12 cellular contexts compared by ENCODE assay signal in genomic region chr15:59274126-59274970, GRCh38.
DNase-seq lines count a peak whose midpoint lies in the region; ATAC-seq, FAIRE-seq and TF ChIP-seq lines count a peak whose summit lies in the region.
"Had no signal": no experiment of that assay in that cellular context is flagged by ENCODE, and none has a peak within 500 bp of the region (broad histone marks: within the 10 kb centered on the region; RNA-seq: fewer than 3 reads in every experiment).

No MANE protein-coding gene starts in this region.

- no peak for TF ChIP-seq EP300 in suprapubic skin (IDR thresholded peaks at IDR 0.05)

- H3K27me3 ChIP-seq in brain microvascular endothelial cell (replicated peaks) (no peaks in the 10 kb centered on the region), pancreas (no peaks in the 10 kb centered on the region), suprapubic skin (no peaks in the 10 kb centered on the region)
- H3K27me3 ChIP-seq: heart right ventricle had no signal

- no peak for TF ChIP-seq CTCF in GM13976 (IDR thresholded peaks at IDR 0.05; ENCODE audit: borderline replicate concordance, control extremely low read depth, extremely low read depth, insufficient read depth, missing control alignments)
- TF ChIP-seq CTCF in brain microvascular endothelial cell (IDR thresholded peaks at IDR 0.05; ENCODE audit: low read depth, low read length, missing control alignments), result no peak
- no peak for TF ChIP-seq CTCF in pancreas (IDR thresholded peaks at IDR 0.05)
- TF ChIP-seq CTCF in suprapubic skin (IDR thresholded peaks at IDR 0.05), result no peak

- H3K36me3 ChIP-seq in brain microvascular endothelial cell (replicated peaks) (peaks cover 6% of the 10 kb centered on the region), pancreas (no peaks in the 10 kb centered on the region), suprapubic skin (peaks cover 3% of the 10 kb centered on the region)
- H3K36me3 ChIP-seq: prostate gland had no signal

- H3K4me1 ChIP-seq in pancreas, result no peaks in the 10 kb centered on the region
- peaks cover 14% of the 10 kb centered on the region for H3K4me1 ChIP-seq in suprapubic skin
- H3K4me1 ChIP-seq: prostate gland had no signal

- no peak for FAIRE-seq in pancreas (lab: Jason Lieb, UNC)

- H3K27ac ChIP-seq in brain microvascular endothelial cell (no peak overlapping the region), pancreas (no peak overlapping the region), suprapubic skin (no peak overlapping the region)
- H3K27ac ChIP-seq: heart right ventricle, prostate gland had no signal

- WGBS in pancreas, 2 donors, result 76 to 83% methylated on average over 6 of the region's 6 CpGs
- WGBS in suprapubic skin, result 87% methylated on average over 6 of the region's 6 CpGs

- TF ChIP-seq POLR2A in suprapubic skin (IDR thresholded peaks at IDR 0.05), result no peak

- H3K4me3 ChIP-seq in brain microvascular endothelial cell (ENCODE audit: low read depth, low read length) (no peak overlapping the region), pancreas (no peak overlapping the region), suprapubic skin (no peak overlapping the region)
- H3K4me3 ChIP-seq: heart right ventricle, prostate gland had no signal

- intact Hi-C loops in pancreas (cut with DNase I), result no loop called here
- intact Hi-C loops in cardiac septum (cut with DNase I), result no loop called here

- H3K9me3 ChIP-seq in pancreas (no peaks in the 10 kb centered on the region), suprapubic skin (no peaks in the 10 kb centered on the region)
- H3K9me3 ChIP-seq: heart right ventricle, prostate gland had no signal

- peak in 3 of 4 donors; percentile 25 to 78 (median 48) for ATAC-seq in pancreas
- no peak for ATAC-seq in GM21619 (IDR thresholded peaks at IDR 0.05; ENCODE audit: unreplicated experiment)

- in situ Hi-C loops in GM13976 (cut with MboI; ENCODE audit: low sequenced_read_pairs, unreplicated experiment), result no loop called here
- in situ Hi-C loops in brain microvascular endothelial cell (cut with HindIII; ENCODE audit: low pct_ligation_motif_present, low sequenced_read_pairs), result no loop called here

- DNase-seq in GM13976 (ENCODE audit: low spot score) (peak; percentile 23), NCI-H226 (peak; percentile 88), brain microvascular endothelial cell (peak; percentile 59), pancreas (no peak), suprapubic skin (ENCODE audit: low spot score in 2 of 2) (no peak), cardiac septum (ENCODE audit: low spot score) (no peak), hepatic stellate cell (ENCODE audit: low spot score) (no peak)
- DNase-seq: activated naive CD4-positive, alpha-beta T cell treated with Interleukin-2 at 50 U/mL for 16 hours; heart right ventricle; NCI-H146 had no signal

Comparison
In these comparisons a context has a peak if more than half of its experiments do, and no peak if none do; other contexts are left out.
1. DNase-seq: peak in GM13976 (single experiment), NCI-H226 (single experiment) and brain microvascular endothelial cell (single experiment); none in pancreas (0 of 6), suprapubic skin (0 of 2), cardiac septum (single experiment) and hepatic stellate cell (single experiment).